In the genomic region with DNA sequence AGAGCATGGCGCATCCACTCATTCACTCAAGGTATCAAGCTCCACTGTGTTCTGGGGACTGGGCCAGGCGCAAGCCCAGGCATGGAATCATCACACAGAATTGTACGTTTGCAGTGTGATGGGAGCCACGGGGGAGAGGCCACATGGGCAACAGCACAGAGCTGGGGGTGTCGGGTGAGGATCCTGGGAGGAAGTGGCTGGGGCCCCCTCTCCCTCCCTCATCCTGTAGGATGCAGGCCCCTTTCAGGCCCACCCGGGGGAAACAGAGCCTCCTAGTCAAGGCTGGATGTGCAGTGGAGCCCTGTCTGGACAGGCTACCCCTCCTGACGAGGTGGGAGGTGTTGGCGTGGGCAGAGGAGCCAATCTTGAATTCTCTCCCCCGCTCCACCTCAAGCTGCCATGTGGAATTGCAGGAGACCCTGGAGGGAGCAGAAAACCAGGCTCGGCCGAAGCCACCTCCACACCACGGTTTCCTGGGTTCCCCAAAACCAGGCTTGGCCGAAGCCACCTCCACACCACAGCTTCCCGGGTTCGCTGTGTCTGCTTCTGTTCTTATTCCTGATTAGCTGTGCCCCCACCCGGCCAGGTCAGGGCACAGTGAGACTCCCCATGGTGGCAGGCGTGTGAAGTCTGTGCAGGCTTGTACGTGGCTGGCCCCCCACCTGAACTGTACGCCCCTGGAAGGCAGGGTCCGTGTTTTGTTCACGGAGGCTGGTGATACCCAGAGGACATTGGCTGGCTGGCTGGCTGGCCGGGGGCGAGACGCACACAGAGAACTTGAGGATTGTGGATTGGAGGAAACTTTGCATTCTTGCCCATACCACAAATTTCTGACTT, we compare ENCODE assay signal across 14 cellular contexts. TPM values are rescaled to one million over a fixed set of nuclear protein-coding genes. Genes with fewer than 3 reads are reported as not detected.
A peak's percentile ranks its signal among the peaks of the same experiment; 100 is the strongest.
DNase-seq lines count a peak whose midpoint lies in the region; ATAC-seq and TF ChIP-seq lines count a peak whose summit lies in the region.
"Had no signal": no experiment of that assay in that cellular context is flagged by ENCODE, and none has a peak within 500 bp of the region (broad histone marks: within the 10 kb centered on the region; RNA-seq: fewer than 3 reads in every experiment).

No MANE protein-coding gene starts in this region.

- intact Hi-C loops in CD14-positive monocyte (cut with micrococcal nuclease): loop anchor here (5.0 to 10.0 kb wide), 3 partner anchors 129 to 279 kb away; a partner anchor contains a TSS
- intact Hi-C loops in CD4-positive, alpha-beta memory T cell (cut with micrococcal nuclease): no loop called here

- H3K27me3 Mint-ChIP-seq in CD14-positive monocyte (ENCODE audit: low read depth in 3 of 3): peaks cover 6 to 12% (median 6%) of the 10 kb centered on the region in 3 donors
- H3K27me3 Mint-ChIP-seq in CD4-positive, alpha-beta memory T cell: no peaks in the 10 kb centered on the region
- no peaks in the 10 kb centered on the region for H3K27me3 Mint-ChIP-seq in T-helper 2 cell treated with Interferon-gamma antibody and Interleukin-4, amounts not matched to agents 5 μg/mL and 100 μg/mL, for 36 hours (ENCODE audit: low read depth)

- H3K9me3 Mint-ChIP-seq in CD14-positive monocyte: no peaks in the 10 kb centered on the region
- peaks cover 0 to 4% (median 0%) of the 10 kb centered on the region in 8 donors for H3K9me3 Mint-ChIP-seq in CD4-positive, alpha-beta memory T cell
- no peaks in the 10 kb centered on the region for H3K9me3 Mint-ChIP-seq in T-helper 2 cell treated with Interferon-gamma antibody and Interleukin-4, amounts not matched to agents 5 μg/mL and 100 μg/mL, for 36 hours

- no peak for TF ChIP-seq CTCF in CD14-positive monocyte (IDR thresholded peaks at IDR 0.05)

- peaks cover 38% of the 10 kb centered on the region for H3K4me1 ChIP-seq in CD4-positive, alpha-beta memory T cell (ENCODE audit: insufficient read depth, low read length)
- H3K4me1 ChIP-seq in mucosa of stomach (ENCODE audit: control insufficient read depth, insufficient read depth, low read length): peaks cover 13% of the 10 kb centered on the region

- H3K9me3 ChIP-seq in CD4-positive, alpha-beta memory T cell (ENCODE audit: control insufficient read depth in 1 of 2, low read length in 2 of 2): no peaks in the 10 kb centered on the region
- no peaks in the 10 kb centered on the region for H3K9me3 ChIP-seq in mucosa of stomach (ENCODE audit: control insufficient read depth, low read length)
- H3K9me3 ChIP-seq: body of pancreas, suprapubic skin had no signal

- H3K36me3 Mint-ChIP-seq in CD14-positive monocyte: peaks cover 5% of the 10 kb centered on the region in 2 donors
- H3K36me3 Mint-ChIP-seq in CD4-positive, alpha-beta memory T cell: peaks cover 0 to 8% of the 10 kb centered on the region in 2 donors
- no peaks in the 10 kb centered on the region for H3K36me3 Mint-ChIP-seq in T-helper 2 cell treated with Interferon-gamma antibody and Interleukin-4, amounts not matched to agents 5 μg/mL and 100 μg/mL, for 36 hours (ENCODE audit: low read depth)

- H3K4me3 ChIP-seq in CD4-positive, alpha-beta memory T cell (ENCODE audit: low read length in 2 of 2): no peak overlapping the region
- H3K4me3 ChIP-seq in mucosa of stomach (ENCODE audit: low read length): no peak overlapping the region
- H3K4me3 ChIP-seq: body of pancreas, GM12878, suprapubic skin had no signal

- H3K36me3 ChIP-seq in CD4-positive, alpha-beta memory T cell (ENCODE audit: insufficient read depth, low read length): no peaks in the 10 kb centered on the region
- no peaks in the 10 kb centered on the region for H3K36me3 ChIP-seq in mucosa of stomach (ENCODE audit: control insufficient read depth, insufficient read depth, low read length)
- H3K36me3 ChIP-seq: suprapubic skin had no signal

- H3K4me3 Mint-ChIP-seq in CD14-positive monocyte: no peak overlapping the region
- H3K4me3 Mint-ChIP-seq in CD4-positive, alpha-beta memory T cell: peak overlapping the region in 3 of 8 donors; percentile 11 to 98 (median 25)
- peak overlapping the region; percentile 57 for H3K4me3 Mint-ChIP-seq in T-helper 2 cell treated with Interferon-gamma antibody and Interleukin-4, amounts not matched to agents 5 μg/mL and 100 μg/mL, for 36 hours

- H3K27ac ChIP-seq in CD4-positive, alpha-beta memory T cell (ENCODE audit: low read depth, low read length): peak overlapping the region; percentile 44
- H3K27ac ChIP-seq: body of pancreas, suprapubic skin had no signal

- H3K27ac Mint-ChIP-seq in CD14-positive monocyte: no peak overlapping the region
- peak overlapping the region in 6 of 7 donors; percentile 59 to 99 (median 90) for H3K27ac Mint-ChIP-seq in CD4-positive, alpha-beta memory T cell
- peak overlapping the region; percentile 84 for H3K27ac Mint-ChIP-seq in T-helper 2 cell treated with Interferon-gamma antibody and Interleukin-4, amounts not matched to agents 5 μg/mL and 100 μg/mL, for 36 hours

- H3K4me1 Mint-ChIP-seq in CD14-positive monocyte: peaks cover 31% of the 10 kb centered on the region
- H3K4me1 Mint-ChIP-seq in CD4-positive, alpha-beta memory T cell: peaks cover 20 to 44% (median 36%) of the 10 kb centered on the region in 4 donors
- H3K4me1 Mint-ChIP-seq in T-helper 2 cell treated with Interferon-gamma antibody and Interleukin-4, amounts not matched to agents 5 μg/mL and 100 μg/mL, for 36 hours (ENCODE audit: low read depth): peaks cover 22% of the 10 kb centered on the region

- DNase-seq in CD14-positive monocyte (ENCODE audit: low spot score) (peak; percentile 25), AML-193 (lab: John Stamatoyannopoulos, UW) (no peak), C1 segment of cervical spinal cord (lab: John Stamatoyannopoulos, UW) (no peak), left lobe of liver (ENCODE audit: low spot score) (no peak), DMS53 treated with DMSO at 0.1 percent for 48 hours (lab: John Stamatoyannopoulos, UW; ENCODE audit: unreplicated experiment) (no peak)
- no peak for DNase-seq in CD4-positive, alpha-beta memory T cell
- DNase-seq in T-helper 2 cell treated with Interferon-gamma antibody and Interleukin-4, amounts not matched to agents 5 μg/mL and 100 μg/mL, for 36 hours (ENCODE audit: low spot score): no peak
- DNase-seq: activated CD4-positive, CD25-positive, alpha-beta regulatory T cell treated with anti-CD3 and anti-CD28 coated beads, Interleukin-2, amount 50 U/mL, for 72 hours; stimulated activated CD4-positive, alpha-beta T cell treated with anti-CD3 and anti-CD28 coated beads, Interleukin-15, amount 100 ng/mL, for 24 hours had no signal

- POLR2A ChIA-PET in CD4-positive, alpha-beta memory T cell (lab: Charles Lee; ENCODE audit: partially characterized antibody): interaction anchor here (1.1 to 5.3 kb wide), 2 partner anchors 11 to 47 kb away, joined by 3 to 73 read pairs; a partner anchor contains a TSS

- CTCF ChIA-PET in CD4-positive, alpha-beta memory T cell (lab: Charles Lee; ENCODE audit: partially characterized antibody): interaction anchor here (0.6 kb wide), 1 partner anchor 38 kb away, joined by 3 read pairs; no protein-coding TSS in a partner anchor

- peak overlapping the region; percentile 28 for H3K9ac ChIP-seq in mucosa of stomach (ENCODE audit: low read length)

- ATAC-seq in left lobe of liver: no peak
- ATAC-seq: body of pancreas, GM12878, HCT116 had no signal

- H3K27me3 ChIP-seq in CD4-positive, alpha-beta memory T cell (ENCODE audit: insufficient read depth, low read length): no peaks in the 10 kb centered on the region
- no peaks in the 10 kb centered on the region for H3K27me3 ChIP-seq in mucosa of stomach (ENCODE audit: control insufficient read depth, insufficient read depth, low read length)
- H3K27me3 ChIP-seq: body of pancreas, suprapubic skin had no signal

RNA-seq across cellular contexts. Expression of a gene that starts 4.2 kb away (rescaled TPM):
- 10 to 100 TPM; 19.1 to 21.3 TPM for polyA plus RNA-seq in CD14-positive monocyte
- total RNA-seq in CD4-positive, alpha-beta memory T cell: 10 to 100 TPM; 34.6 to 36.0 TPM
- polyA plus RNA-seq in CD4-positive, alpha-beta memory T cell: 10 to 100 TPM; 21.8 to 33.9 TPM
- total RNA-seq in left lobe of liver: 11.0 TPM

RNA-seq across cellular contexts. Expression of a gene that starts 46.9 kb away (rescaled TPM):
- 1 to 10 TPM; 5.9 to 6.6 TPM for polyA plus RNA-seq in CD14-positive monocyte
- total RNA-seq in CD4-positive, alpha-beta memory T cell: 10 to 100 TPM; 23.2 to 26.1 TPM
- polyA plus RNA-seq in CD4-positive, alpha-beta memory T cell: 10 to 100 TPM in 1 of 2 donors, 1 to 10 TPM in 1; 8.2 to 13.0 TPM
- 3.1 TPM for total RNA-seq in left lobe of liver

RNA-seq across cellular contexts. Expression of a gene that starts 47.2 kb away (rescaled TPM):
- 10 to 100 TPM in 1 of 2 donors, 1 to 10 TPM in 1; 8.3 to 13.0 TPM for polyA plus RNA-seq in CD14-positive monocyte
- 10 to 100 TPM; 64.0 to 64.4 TPM for total RNA-seq in CD4-positive, alpha-beta memory T cell
- polyA plus RNA-seq in CD4-positive, alpha-beta memory T cell: 10 to 100 TPM; 10.3 to 30.7 TPM
- 27.5 TPM for total RNA-seq in left lobe of liver

Comparison
In these comparisons a context has a peak if more than half of its experiments do, and no peak if none do; other contexts are left out.
1. H3K27ac Mint-ChIP-seq: peak in CD4-positive, alpha-beta memory T cell (6 of 7) and T-helper 2 cell treated with Interferon-gamma antibody and Interleukin-4, amounts not matched to agents 5 μg/mL and 100 μg/mL, for 36 hours (single experiment); none in CD14-positive monocyte (0 of 7).